Comparison of ENCODE assay signal across 8 cellular contexts in the genomic region with DNA sequence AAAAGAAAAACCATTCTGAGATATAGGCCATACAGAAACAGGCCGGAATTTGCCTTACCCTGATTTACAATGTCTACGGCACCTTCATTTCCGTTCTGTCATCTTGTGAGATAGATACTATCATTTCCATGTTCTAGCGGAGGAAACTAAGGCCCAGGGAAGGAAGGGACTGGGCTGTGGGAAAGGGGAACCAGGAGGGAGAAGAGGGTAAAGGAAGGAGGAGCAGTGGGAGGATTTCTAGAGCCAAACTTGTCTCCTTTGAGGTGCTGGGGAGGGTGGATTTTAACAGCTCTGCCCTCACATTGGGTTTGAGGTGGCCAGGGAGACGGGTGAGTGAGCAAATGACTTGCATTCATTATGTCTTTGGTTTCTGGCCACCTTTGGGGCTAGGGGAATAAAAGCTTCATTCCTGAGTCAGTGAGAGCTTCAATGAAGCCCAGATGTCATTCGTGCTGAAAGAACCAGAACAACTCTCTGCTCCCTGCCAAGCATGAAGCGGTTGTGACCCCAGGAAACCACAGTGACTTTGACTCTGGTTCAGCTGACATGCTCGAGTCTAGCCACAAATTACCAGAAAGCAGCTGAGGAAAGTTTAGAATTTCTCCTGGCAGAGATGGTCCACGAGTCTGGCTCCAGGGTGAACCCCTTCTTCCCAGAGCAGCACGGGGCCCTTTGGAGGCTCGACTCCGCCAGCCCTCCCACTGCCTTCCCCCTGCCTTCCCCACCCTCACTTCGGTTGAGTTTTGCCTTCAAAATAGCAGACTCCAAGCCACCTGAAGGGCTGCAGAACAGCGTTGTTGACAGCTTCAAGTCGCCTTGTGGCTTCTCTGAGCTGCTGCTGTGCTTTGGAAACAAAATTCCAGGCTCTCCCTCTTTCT. TPM values are rescaled to one million over a fixed set of nuclear protein-coding genes. Genes with fewer than 3 reads are reported as not detected.
DNase-seq lines count a peak whose midpoint lies in the region; ATAC-seq, FAIRE-seq and TF ChIP-seq lines count a peak whose summit lies in the region.

No MANE protein-coding gene starts in this region.

- H3K4me1 ChIP-seq in naive thymus-derived CD4-positive, alpha-beta T cell (ENCODE audit: control insufficient read depth in 2 of 2, insufficient read depth in 2 of 2, low read length in 2 of 2): peaks cover 0 to 13% of the 10 kb centered on the region in 2 donors

- peaks cover 25% of the 10 kb centered on the region for H3K4me1 Mint-ChIP-seq in activated naive CD8-positive, alpha-beta T cell (ENCODE audit: low read depth)
- H3K4me1 Mint-ChIP-seq in naive thymus-derived CD4-positive, alpha-beta T cell: peaks cover 14 to 50% (median 37%) of the 10 kb centered on the region in 7 donors

- H3K36me3 ChIP-seq in naive thymus-derived CD4-positive, alpha-beta T cell (ENCODE audit: control insufficient read depth in 2 of 3, insufficient read depth in 3 of 3, low read length in 3 of 3): no peaks in the 10 kb centered on the region

- CTCF ChIA-PET in naive thymus-derived CD4-positive, alpha-beta T cell (lab: Charles Lee): interaction anchor here (0.7 kb wide), 1 partner anchor 135 kb away, joined by 3 read pairs; no protein-coding TSS in a partner anchor

- H3K4me3 ChIP-seq in naive thymus-derived CD4-positive, alpha-beta T cell (ENCODE audit: low read length): no peak overlapping the region

- H3K27ac ChIP-seq in naive thymus-derived CD4-positive, alpha-beta T cell (ENCODE audit: low read depth, low read length): peak overlapping the region; percentile 65

- ATAC-seq in HG03097 (IDR thresholded peaks at IDR 0.05; ENCODE audit: low FRiP score, unreplicated experiment): peak; percentile 76
- ATAC-seq in naive thymus-derived CD4-positive, alpha-beta T cell: peak; percentile 81

- H3K27me3 Mint-ChIP-seq in activated naive CD8-positive, alpha-beta T cell: no peaks in the 10 kb centered on the region
- no peaks in the 10 kb centered on the region for H3K27me3 Mint-ChIP-seq in naive thymus-derived CD4-positive, alpha-beta T cell

- DNase-seq in GM12892 (ENCODE audit: insufficient read length): no peak
- peak in 8 of 9 donors; percentile 22 to 52 (median 37) for DNase-seq in naive thymus-derived CD4-positive, alpha-beta T cell
- no peak for DNase-seq in cortex of kidney (lab: John Stamatoyannopoulos, UW)
- DNase-seq in NCI-H510A treated with DMSO at 0.1 percent for 48 hours (lab: John Stamatoyannopoulos, UW): no peak
- no peak for DNase-seq in NCI-H748 treated with DMSO at 0.1 percent for 48 hours (lab: John Stamatoyannopoulos, UW)
- DNase-seq in occipital lobe (lab: John Stamatoyannopoulos, UW): no peak

- peak overlapping the region; percentile 89 for H3K27ac Mint-ChIP-seq in activated naive CD8-positive, alpha-beta T cell
- H3K27ac Mint-ChIP-seq in naive thymus-derived CD4-positive, alpha-beta T cell: peak overlapping the region; percentile 74 to 96 (median 91)

- peak; percentile 90 for FAIRE-seq in GM12892 (lab: Jason Lieb, UNC)

- POLR2A ChIA-PET in naive thymus-derived CD4-positive, alpha-beta T cell (lab: Charles Lee): interaction anchor here (1.0 kb wide), 2 partner anchors 30 to 53 kb away, joined by 3 to 4 read pairs; a partner anchor contains a TSS

- no peaks in the 10 kb centered on the region for H3K36me3 Mint-ChIP-seq in activated naive CD8-positive, alpha-beta T cell
- no peaks in the 10 kb centered on the region for H3K36me3 Mint-ChIP-seq in naive thymus-derived CD4-positive, alpha-beta T cell

- H3K4me3 Mint-ChIP-seq in activated naive CD8-positive, alpha-beta T cell: peak overlapping the region; percentile 67
- H3K4me3 Mint-ChIP-seq in naive thymus-derived CD4-positive, alpha-beta T cell: peak overlapping the region; percentile 57 to 90 (median 74)

- H3K9me3 Mint-ChIP-seq in activated naive CD8-positive, alpha-beta T cell (ENCODE audit: low read depth): no peaks in the 10 kb centered on the region
- no peaks in the 10 kb centered on the region for H3K9me3 Mint-ChIP-seq in naive thymus-derived CD4-positive, alpha-beta T cell

- intact Hi-C loops in naive thymus-derived CD4-positive, alpha-beta T cell (cut with micrococcal nuclease): loop anchor here in 1 of 2 donors (5.0 kb wide), 1 partner anchor 34 kb away; no protein-coding TSS in a partner anchor

- no peaks in the 10 kb centered on the region for H3K27me3 ChIP-seq in naive thymus-derived CD4-positive, alpha-beta T cell (ENCODE audit: control insufficient read depth in 2 of 2, insufficient read depth in 2 of 2, low read length in 2 of 2)

- TF ChIP-seq POLR2A in GM12892 (IDR thresholded peaks at IDR 0.05; ENCODE audit: low read depth, low read length): no peak

- no peaks in the 10 kb centered on the region for H3K9me3 ChIP-seq in naive thymus-derived CD4-positive, alpha-beta T cell (ENCODE audit: control insufficient read depth in 2 of 3, low read length in 3 of 3)

RNA-seq across cellular contexts. Expression of a gene that starts 3.8 kb away (rescaled TPM):
- polyA plus RNA-seq in GM12892 (2012; ENCODE audit: missing spikeins): 0.19 TPM
- total RNA-seq in naive thymus-derived CD4-positive, alpha-beta T cell: not detected
- polyA plus RNA-seq in naive thymus-derived CD4-positive, alpha-beta T cell: not detected
- 0.62 TPM for total RNA-seq in occipital lobe

RNA-seq across cellular contexts. Expression of a gene that starts 30.1 kb away (rescaled TPM):
- polyA plus RNA-seq in GM12892 (2012; ENCODE audit: missing spikeins): 76.7 TPM
- 10 to 100 TPM; 43.1 to 73.9 (median 65.8) TPM for total RNA-seq in naive thymus-derived CD4-positive, alpha-beta T cell
- 100 to 1,000 TPM; 207 to 220 TPM for polyA plus RNA-seq in naive thymus-derived CD4-positive, alpha-beta T cell
- 45.7 TPM for total RNA-seq in occipital lobe

Comparison
In these comparisons a context has a peak if more than half of its experiments do, and no peak if none do; other contexts are left out.
1. DNase-seq: peak in naive thymus-derived CD4-positive, alpha-beta T cell (8 of 9); none in GM12892 (single experiment), cortex of kidney (single experiment), NCI-H510A treated with DMSO at 0.1 percent for 48 hours (single experiment), NCI-H748 treated with DMSO at 0.1 percent for 48 hours (single experiment) and occipital lobe (single experiment).